Comparison of ENCODE assay signal across 7 cellular contexts in the genomic region with DNA sequence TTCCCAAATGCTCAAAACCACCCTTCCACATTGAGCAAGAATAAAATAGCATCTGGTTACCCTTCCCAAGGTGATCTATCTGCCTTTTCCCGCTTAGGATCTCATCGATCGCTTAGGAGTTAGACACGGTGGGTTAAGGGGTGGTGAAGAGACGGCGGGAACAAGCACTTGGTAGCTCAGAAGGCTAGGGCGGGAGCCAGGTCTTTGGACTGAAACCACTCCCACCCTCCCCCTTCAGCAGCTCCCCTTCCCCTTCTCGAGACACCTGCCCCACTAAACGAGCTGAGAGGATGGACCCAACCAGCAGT. TPM values are rescaled to one million over a fixed set of nuclear protein-coding genes. Genes with fewer than 3 reads are reported as not detected.
DNase-seq lines count a peak whose midpoint lies in the region; ATAC-seq and TF ChIP-seq lines count a peak whose summit lies in the region.

No MANE protein-coding gene starts in this region.

- no peaks in the 10 kb centered on the region for H4K20me1 ChIP-seq in fibroblast of lung (ENCODE audit: control insufficient read depth, extremely low read depth, insufficient read depth, low read length)

- peak overlapping the region; percentile 97 for H3K4me2 ChIP-seq in fibroblast of lung (ENCODE audit: extremely low read depth, insufficient read depth, low read length)

- H3K4me3 ChIP-seq in SJSA1 (peak overlapping the region; percentile 83), fibroblast of lung (replicated peaks in 1 of 4; ENCODE audit: control extremely low read depth in 1 of 4, insufficient read depth in 1 of 4, low read depth in 3 of 4, low read length in 4 of 4) (peak overlapping the region; percentile 77 to 97 (median 80)), psoas muscle (peak overlapping the region; percentile 76)

- DNase-seq in GF-D8 (lab: John Stamatoyannopoulos, UW) (peak; percentile 34), SJSA1 (ENCODE audit: low read depth in 1 of 2, low spot score in 2 of 2) (no peak), fibroblast of lung (ENCODE audit: low read depth in 2 of 2) (no peak), psoas muscle (no peak)

- ATAC-seq in HG02763 (IDR thresholded peaks at IDR 0.05; ENCODE audit: unreplicated experiment) (peak; percentile 15), psoas muscle (peak in 1 of 4 donors; percentile 3), GM18867 (IDR thresholded peaks at IDR 0.05; ENCODE audit: unreplicated experiment) (no peak), HG03159 (IDR thresholded peaks at IDR 0.05; ENCODE audit: unreplicated experiment) (no peak)

- H3K4me1 ChIP-seq in SJSA1 (replicated peaks), result peaks cover 4% of the 10 kb centered on the region
- H3K4me1 ChIP-seq in fibroblast of lung (ENCODE audit: control insufficient read depth, extremely low read depth, insufficient read depth, low read length), result no peaks in the 10 kb centered on the region
- peaks cover 22% of the 10 kb centered on the region for H3K4me1 ChIP-seq in psoas muscle

- no peaks in the 10 kb centered on the region for H3K9me3 ChIP-seq in SJSA1 (replicated peaks)
- H3K9me3 ChIP-seq in fibroblast of lung (ENCODE audit: control insufficient read depth, insufficient read depth, low read depth, low read length), result no peaks in the 10 kb centered on the region
- H3K9me3 ChIP-seq in psoas muscle, result no peaks in the 10 kb centered on the region

- H3K27ac ChIP-seq in SJSA1, result peak overlapping the region; percentile 97
- peak overlapping the region; percentile 95 for H3K27ac ChIP-seq in fibroblast of lung (ENCODE audit: insufficient read depth, low read length)
- peak overlapping the region; percentile 79 for H3K27ac ChIP-seq in psoas muscle

- H3K36me3 ChIP-seq in SJSA1 (peaks cover 35% of the 10 kb centered on the region), fibroblast of lung (ENCODE audit: control insufficient read depth, insufficient read depth, low read length) (no peaks in the 10 kb centered on the region), psoas muscle (ENCODE audit: insufficient read depth in 1 of 2, low read depth in 1 of 2) (peaks cover 0 to 34% of the 10 kb centered on the region in 2 donors)

- H2AFZ ChIP-seq in fibroblast of lung (ENCODE audit: low read length), result peak overlapping the region; percentile 97

- intact Hi-C loops in psoas muscle (cut with DNase I), result loop anchor here (2.0 to 5.0 kb wide), 2 partner anchors 105 to 109 kb away; a partner anchor contains a TSS

- H3K27me3 ChIP-seq in SJSA1 (replicated peaks) (no peaks in the 10 kb centered on the region), fibroblast of lung (ENCODE audit: control insufficient read depth, insufficient read depth, low read length) (no peaks in the 10 kb centered on the region), psoas muscle (ENCODE audit: insufficient read depth in 3 of 3, low read length in 2 of 3) (no peaks in the 10 kb centered on the region)

- peak overlapping the region; percentile 78 for H3K9ac ChIP-seq in fibroblast of lung (ENCODE audit: insufficient read depth, low read length)

- H3K79me2 ChIP-seq in fibroblast of lung (ENCODE audit: control insufficient read depth, insufficient read depth, low read length), result peaks cover 19% of the 10 kb centered on the region

- 0 to 1% (median 1%) methylated on average over 9 of the region's 9 CpGs for WGBS in psoas muscle, 3 donors

- TF ChIP-seq CTCF in fibroblast of lung (conservative IDR thresholded peaks at IDR 0.05 in 1 of 2, IDR thresholded peaks at IDR 0.05 in 1 of 2; ENCODE audit: low read depth in 1 of 2, low read length in 2 of 2), result no peak
- no peak for TF ChIP-seq CTCF in psoas muscle (IDR thresholded peaks at IDR 0.05)

RNA-seq across cellular contexts. Expression of a gene that starts 0.5 kb away (rescaled TPM):
- 42.2 and 44.8 TPM in 2 replicates for total RNA-seq in SJSA1 (2014; rRNA removed; shearing (Covaris generic))
- 33.9 and 35.2 TPM in 2 replicates for total RNA-seq in fibroblast of lung
- 18.2 and 20.2 TPM in 2 replicates for polyA plus RNA-seq in fibroblast of lung
- polyA plus RNA-seq in fibroblast of lung (2012), result 13.5 and 15.2 TPM in 2 replicates
- polyA minus RNA-seq in fibroblast of lung (ENCODE audit: low replicate concordance), result not detected in 2 replicates
- 10 to 100 TPM in 2 of 4 donors, 1 to 10 TPM in 2; 8.7 to 13.8 (median 11.0) TPM for total RNA-seq in psoas muscle
- polyA plus RNA-seq in psoas muscle, result 10 to 100 TPM; 10.5 to 18.5 (median 11.8) TPM
